9 cellular contexts compared by ENCODE assay signal in the genomic region with DNA sequence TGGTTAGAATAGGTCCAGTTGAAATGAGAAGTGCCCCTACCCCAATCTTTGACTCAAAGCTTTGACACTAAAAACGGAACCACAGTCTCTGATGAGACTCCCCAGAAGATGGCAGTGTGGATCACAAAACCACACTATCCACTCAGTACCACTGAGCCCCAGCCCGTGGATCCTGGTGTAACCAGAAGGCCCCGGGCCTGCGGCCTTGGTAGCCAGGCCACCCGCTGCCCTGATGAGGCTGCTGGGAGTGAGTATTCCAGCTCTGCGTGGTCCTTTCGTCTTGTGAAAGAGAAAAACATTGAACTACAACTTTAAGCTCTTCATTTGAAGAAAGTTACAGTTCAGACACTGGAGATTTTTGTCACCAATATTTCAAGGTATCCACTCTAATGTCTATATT. TPM values are rescaled to one million over a fixed set of nuclear protein-coding genes. Genes with fewer than 3 reads are reported as not detected.
DNase-seq lines count a peak whose midpoint lies in the region; ATAC-seq and TF ChIP-seq lines count a peak whose summit lies in the region.
"Had no signal": no experiment of that assay in that cellular context is flagged by ENCODE, and none has a peak within 500 bp of the region (broad histone marks: within the 10 kb centered on the region; RNA-seq: fewer than 3 reads in every experiment).

No MANE protein-coding gene starts in this region.

- ATAC-seq in activated naive CD4-positive, alpha-beta T cell treated with anti-CD3 and anti-CD28 coated beads, Interleukin-2, amount 50 U/mL, for 72 hours: peak; percentile 91 to 93

- peak overlapping the region in 1 of 2 experiments; percentile 83; a peak in 2 of 4 replicates for H3K27ac ChIP-seq in SK-N-SH (ENCODE audit: low read depth in 2 of 2, low read length in 1 of 2)
- H3K27ac ChIP-seq in ovary: no peak overlapping the region
- H3K27ac ChIP-seq in transverse colon: peak overlapping the region in 1 of 4 donors; percentile 30
- H3K27ac ChIP-seq: BLaER1 had no signal

- TF ChIP-seq EP300 in SK-N-SH (IDR thresholded peaks at IDR 0.05; ENCODE audit: borderline replicate concordance in 1 of 2, low read depth in 1 of 2, low read length in 1 of 2) (no peak), ovary (IDR thresholded peaks at IDR 0.05) (no peak), transverse colon (IDR thresholded peaks at IDR 0.05; ENCODE audit: low read depth) (no peak)

- no peaks in the 10 kb centered on the region for H3K4me1 ChIP-seq in Loucy (ENCODE audit: insufficient read depth, low read length, poor library complexity, severe bottlenecking)
- peaks cover 0 to 35% of the 10 kb centered on the region in 2 experiments; a peak in 1 of 4 replicates for H3K4me1 ChIP-seq in SK-N-SH (ENCODE audit: control insufficient read depth in 1 of 2, insufficient read depth in 2 of 2, low read depth in 1 of 2, low read length in 1 of 2)
- no peaks in the 10 kb centered on the region for H3K4me1 ChIP-seq in ovary (ENCODE audit: insufficient read depth)
- no peaks in the 10 kb centered on the region for H3K4me1 ChIP-seq in transverse colon

- intact Hi-C loops in ovary (cut with DNase I) (loop anchor here (2.0 to 10.0 kb wide), 4 partner anchors 93 to 451 kb away; no protein-coding TSS in a partner anchor), transverse colon (cut with DNase I; ENCODE audit: low total_unique reads) (loop anchor here (5.0 kb wide), 1 partner anchor 451 kb away; no protein-coding TSS in a partner anchor)

- in situ Hi-C loops in transverse colon (cut with MboI; ENCODE audit: low pct_ligation_motif_present in 1 of 4, low pct_unique_long_range_greater_than_20kb in 1 of 4, low sequenced_read_pairs in 3 of 4): loop anchor here (5.0 to 10.0 kb wide), 3 partner anchors 443 to 453 kb away; no protein-coding TSS in a partner anchor

- DNase-seq in NCI-H1436 (lab: John Stamatoyannopoulos, UW): peak; percentile 38
- DNase-seq in NCI-H1436 treated with DMSO at 0.1 percent for 48 hours (lab: John Stamatoyannopoulos, UW): no peak
- peak; percentile 87 for DNase-seq in SK-N-SH
- DNase-seq in activated naive CD4-positive, alpha-beta T cell treated with anti-CD3 and anti-CD28 coated beads, Interleukin-2, amount 50 U/mL, for 72 hours (ENCODE audit: low spot score in 2 of 2): peak in 1 of 2 donors; percentile 57
- DNase-seq in glutamatergic neuron: peak; percentile 70
- peak; percentile 75 to 83 (median 82) for DNase-seq in ovary
- peak; percentile 71 for DNase-seq in transverse colon

- H3K4me2 ChIP-seq in Loucy (ENCODE audit: low read depth, low read length, poor library complexity, severe bottlenecking) (no peak overlapping the region), SK-N-SH (no peak overlapping the region)
- H3K4me2 ChIP-seq: BLaER1 had no signal

- peaks cover 3% of the 10 kb centered on the region for H3K4me1 Mint-ChIP-seq in glutamatergic neuron (ENCODE audit: low read depth, unreplicated experiment)

- H3K79me2 ChIP-seq in Loucy (ENCODE audit: insufficient read depth, low read length) (no peaks in the 10 kb centered on the region), SK-N-SH (ENCODE audit: insufficient read depth) (no peaks in the 10 kb centered on the region)

- H3K9me3 ChIP-seq in Loucy (ENCODE audit: insufficient read depth, low read depth, low read length) (no peaks in the 10 kb centered on the region), SK-N-SH (no peaks in the 10 kb centered on the region), ovary (no peaks in the 10 kb centered on the region), transverse colon (no peaks in the 10 kb centered on the region)

- peak overlapping the region; percentile 7; the same call in 1 of the 2 replicates for H2AFZ ChIP-seq in Loucy (ENCODE audit: low read length)
- peak overlapping the region; percentile 93 for H2AFZ ChIP-seq in SK-N-SH (ENCODE audit: low read depth)

- no peak overlapping the region for H3K27ac Mint-ChIP-seq in activated naive CD4-positive, alpha-beta T cell treated with anti-CD3 and anti-CD28 coated beads, Interleukin-2, amount 50 U/mL, for 72 hours
- H3K27ac Mint-ChIP-seq in glutamatergic neuron (ENCODE audit: unreplicated experiment): no peak overlapping the region

- TF ChIP-seq CTCF in Loucy (conservative IDR thresholded peaks at IDR 0.05; ENCODE audit: low read length) (peak; percentile 82), SK-N-SH (IDR thresholded peaks at IDR 0.05) (peak; percentile 81), glutamatergic neuron (IDR thresholded peaks at IDR 0.05; ENCODE audit: partially characterized antibody, unreplicated experiment) (peak; percentile 36), ovary (IDR thresholded peaks at IDR 0.05) (peak; percentile 67 to 81 (median 71)), transverse colon (IDR thresholded peaks at IDR 0.05) (peak; percentile 58 to 72 (median 67))

- H3K27me3 ChIP-seq in Loucy (ENCODE audit: insufficient read depth, low read length, poor library complexity, severe bottlenecking) (no peaks in the 10 kb centered on the region), SK-N-SH (ENCODE audit: insufficient read depth) (no peaks in the 10 kb centered on the region), ovary (no peaks in the 10 kb centered on the region), transverse colon (no peaks in the 10 kb centered on the region)
- H3K27me3 ChIP-seq: BLaER1 had no signal

- no peaks in the 10 kb centered on the region for H3K9me3 Mint-ChIP-seq in activated naive CD4-positive, alpha-beta T cell treated with anti-CD3 and anti-CD28 coated beads, Interleukin-2, amount 50 U/mL, for 72 hours
- H3K9me3 Mint-ChIP-seq in glutamatergic neuron (ENCODE audit: unreplicated experiment): no peaks in the 10 kb centered on the region

- TF ChIP-seq POLR2A in ovary (IDR thresholded peaks at IDR 0.05) (no peak), transverse colon (IDR thresholded peaks at IDR 0.05) (no peak)

- POLR2A ChIA-PET in SK-N-SH (lab: Yijun Ruan, JAX): interaction anchor here (0.8 to 1.6 kb wide), 7 partner anchors 13 to 450 kb away, joined by 3 to 8 read pairs (median 4); no protein-coding TSS in a partner anchor

- TF ChIP-seq RAD21 in SK-N-SH (IDR thresholded peaks at IDR 0.05; ENCODE audit: low read length): peak; percentile 94

- H3K4me3 Mint-ChIP-seq in glutamatergic neuron (ENCODE audit: unreplicated experiment): no peak overlapping the region

- H3F3A ChIP-seq in Loucy (ENCODE audit: low read depth): no peaks in the 10 kb centered on the region
- no peaks in the 10 kb centered on the region for H3F3A ChIP-seq in SK-N-SH (replicated peaks; ENCODE audit: insufficient read depth)

- H3K9ac ChIP-seq in Loucy (ENCODE audit: low read depth, low read length, poor library complexity, severe bottlenecking) (no peak overlapping the region), SK-N-SH (peak overlapping the region; percentile 46)
- H3K9ac ChIP-seq: BLaER1 had no signal

- H3K4me3 ChIP-seq in Loucy (ENCODE audit: low read length, poor library complexity, severe bottlenecking): no peak overlapping the region
- no peak overlapping the region; a peak in 1 of 4 replicates for H3K4me3 ChIP-seq in SK-N-SH (ENCODE audit: low read depth in 2 of 2, low read length in 1 of 2)
- no peak overlapping the region for H3K4me3 ChIP-seq in ovary
- H3K4me3 ChIP-seq in transverse colon: no peak overlapping the region
- H3K4me3 ChIP-seq: BLaER1 had no signal

- no peaks in the 10 kb centered on the region for H3K9me2 ChIP-seq in Loucy (replicated peaks; ENCODE audit: low read depth, low read length)
- H3K9me2 ChIP-seq in SK-N-SH: no peaks in the 10 kb centered on the region

- no peaks in the 10 kb centered on the region for H3K27me3 Mint-ChIP-seq in glutamatergic neuron (ENCODE audit: unreplicated experiment)

- CTCF ChIA-PET in SK-N-SH (lab: Yijun Ruan, JAX): interaction anchor here (0.5 to 11.3 kb wide), 100 partner anchors 9 to 1537 kb away, joined by 3 to 229 read pairs (median 4); a partner anchor contains a TSS

- no peaks in the 10 kb centered on the region for H3K36me3 ChIP-seq in Loucy (ENCODE audit: insufficient read depth, low read length)
- H3K36me3 ChIP-seq in SK-N-SH (replicated peaks in 1 of 2; ENCODE audit: control insufficient read depth in 1 of 2, insufficient read depth in 2 of 2, low read length in 1 of 2): no peaks in the 10 kb centered on the region
- no peaks in the 10 kb centered on the region for H3K36me3 ChIP-seq in ovary
- no peaks in the 10 kb centered on the region for H3K36me3 ChIP-seq in transverse colon
- H3K36me3 ChIP-seq: BLaER1 had no signal

- no peaks in the 10 kb centered on the region for H3K36me3 Mint-ChIP-seq in activated naive CD4-positive, alpha-beta T cell treated with anti-CD3 and anti-CD28 coated beads, Interleukin-2, amount 50 U/mL, for 72 hours
- no peaks in the 10 kb centered on the region for H3K36me3 Mint-ChIP-seq in glutamatergic neuron (ENCODE audit: unreplicated experiment)

- WGBS in SK-N-SH (ENCODE audit: low lambda C conversion rate): 9% methylated on average over 7 of the region's 7 CpGs
- WGBS in ovary, 3 donors: 2 to 7% (median 4%) methylated on average over 7 of the region's 7 CpGs
- WGBS in transverse colon (ENCODE audit: low coverage in 1 of 2), 2 donors: 14% methylated on average over 7 of the region's 7 CpGs; no CpG with 5 or more reads in 1 of the 2 donors

- H4K20me1 ChIP-seq in Loucy (ENCODE audit: insufficient read depth, low read length, poor library complexity, severe bottlenecking) (no peaks in the 10 kb centered on the region), SK-N-SH (ENCODE audit: insufficient read depth) (no peaks in the 10 kb centered on the region)
- H4K20me1 ChIP-seq: BLaER1 had no signal

TF ChIP-seq in SK-N-SH, 30 proteins besides CTCF, POLR2A, EP300 and RAD21 (continues in another document):
- peak; percentile 53 for TF ChIP-seq CHD2 (IDR thresholded peaks at IDR 0.05; ENCODE audit: low read length, partially characterized antibody)

RNA-seq across cellular contexts. Expression of a gene that starts 42.2 kb away (rescaled TPM):
- polyA plus RNA-seq in SK-N-SH (2012; rRNA removed): 0.19 TPM in 1 of 2 replicates, not detected in the other
- 0.12 and 0.20 TPM in 2 replicates for polyA plus RNA-seq in SK-N-SH (2012; cell fraction: cytosol; rRNA removed)
- polyA plus RNA-seq in SK-N-SH (2012; cell fraction: nucleus; rRNA removed): 0.15 and 0.28 TPM in 2 replicates
- total RNA-seq in activated naive CD4-positive, alpha-beta T cell treated with anti-CD3 and anti-CD28 coated beads, Interleukin-2, amount 50 U/mL, for 72 hours: 1 to 10 TPM in 1 of 2 donors, under 1 TPM in 1; 0.89 to 1.2 TPM
- total RNA-seq in glutamatergic neuron (ENCODE audit: unreplicated experiment): not detected
- 1 to 10 TPM in 5 of 7 donors, under 1 TPM in 2; 0.30 to 4.6 (median 2.9) TPM for total RNA-seq in ovary
- 10 to 100 TPM in 1 of 2 donors, 1 to 10 TPM in 1; 1.2 to 16.9 TPM for polyA plus RNA-seq in ovary
- 10 to 100 TPM; 21.3 to 55.7 (median 44.6) TPM for total RNA-seq in transverse colon

RNA-seq across cellular contexts. Expression of a gene that starts 45.0 kb away (rescaled TPM):
- polyA plus RNA-seq in SK-N-SH (2012; rRNA removed): 53.0 and 54.6 TPM in 2 replicates
- polyA plus RNA-seq in SK-N-SH (2012; cell fraction: cytosol; rRNA removed): 44.6 and 47.2 TPM in 2 replicates
- polyA plus RNA-seq in SK-N-SH (2012; cell fraction: nucleus; rRNA removed): 105 and 122 TPM in 2 replicates
- 10 to 100 TPM in 1 of 2 donors, 1 to 10 TPM in 1; 5.5 to 13.0 TPM for total RNA-seq in activated naive CD4-positive, alpha-beta T cell treated with anti-CD3 and anti-CD28 coated beads, Interleukin-2, amount 50 U/mL, for 72 hours
- 25.8 TPM for total RNA-seq in glutamatergic neuron (ENCODE audit: unreplicated experiment)
- total RNA-seq in ovary: 100 to 1,000 TPM in 2 of 7 donors, 10 to 100 TPM in 5; 68.0 to 141 (median 92.2) TPM
- 10 to 100 TPM; 40.0 to 67.7 TPM for polyA plus RNA-seq in ovary
- 100 to 1,000 TPM in 1 of 4 donors, 10 to 100 TPM in 3; 53.0 to 129 (median 92.7) TPM for total RNA-seq in transverse colon
